19 cellular contexts compared by ENCODE assay signal in the genomic region with DNA sequence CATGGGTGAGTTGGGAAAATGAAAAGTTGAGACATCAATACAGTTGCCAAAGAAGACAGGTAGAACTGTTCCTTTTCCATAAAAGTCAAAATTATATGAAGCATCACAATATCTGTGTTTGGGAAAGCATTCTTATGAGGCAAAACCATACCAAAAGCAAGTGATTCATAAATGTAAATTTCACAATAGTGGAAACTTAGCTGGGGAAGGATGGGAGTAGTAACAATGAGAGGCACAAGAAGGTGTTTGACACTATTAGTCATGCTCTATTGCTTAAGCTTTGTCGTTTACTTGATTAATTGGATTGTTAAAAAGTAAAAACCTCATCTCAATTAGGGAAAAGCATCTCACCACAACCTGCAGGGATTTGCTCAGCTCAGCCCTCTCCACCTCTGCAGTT.
A peak's percentile ranks its signal among the peaks of the same experiment; 100 is the strongest.
DNase-seq lines count a peak whose midpoint lies in the region; ATAC-seq and TF ChIP-seq lines count a peak whose summit lies in the region.
"Had no signal": no experiment of that assay in that cellular context is flagged by ENCODE, and none has a peak within 500 bp of the region (broad histone marks: within the 10 kb centered on the region; RNA-seq: fewer than 3 reads in every experiment).

No MANE protein-coding gene starts in this region.

- H3K23ac ChIP-seq in IMR-90 (ENCODE audit: low read depth, low read length), result no peak overlapping the region

- TF ChIP-seq EP300 in gastroesophageal sphincter (IDR thresholded peaks at IDR 0.05), result no peak

- H2BK5ac ChIP-seq in IMR-90 (ENCODE audit: low read depth, low read length, poor library complexity, severe bottlenecking), result no peak overlapping the region

- H3K18ac ChIP-seq in IMR-90 (ENCODE audit: low read depth, low read length), result no peak overlapping the region

- H3K79me1 ChIP-seq in IMR-90 (ENCODE audit: low read depth in 1 of 2, low read length in 2 of 2), result no peaks in the 10 kb centered on the region

- DNase-seq in AG10803 (ENCODE audit: low read depth) (peak; percentile 84), IMR-90 (no peak), mammary epithelial cell (peak; percentile 96), SJCRH30 (no peak), posterior cingulate gyrus (no peak), erythroblast (lab: John Stamatoyannopoulos, UW) (no peak)
- DNase-seq: activated CD8-positive, alpha-beta memory T cell treated with anti-CD3 and anti-CD28 coated beads for 24 hours; AML-193; amygdala; DMS 273 treated with DMSO at 0.1 percent for 48 hours; hippocampal formation; naive B cell; NCI-H2029 treated with DMSO at 0.1 percent for 48 hours; NCI-H526 treated with DMSO at 0.1 percent for 48 hours; stimulated activated CD4-positive, alpha-beta T cell treated with anti-CD3 and anti-CD28 coated beads, Interleukin-15, amount 100 ng/mL, for 24 hours; stimulated activated naive CD8-positive, alpha-beta T cell treated with anti-CD3 and anti-CD28 coated beads, Interleukin-15, amount 100 ng/mL, for 72 hours; WERI-Rb-1 had no signal

- H4K5ac ChIP-seq in IMR-90 (ENCODE audit: low read depth, low read length), result no peak overlapping the region

- H4K20me1 ChIP-seq in IMR-90 (ENCODE audit: insufficient read depth, low read length) (no peaks in the 10 kb centered on the region), mammary epithelial cell (ENCODE audit: insufficient read depth, low read length) (no peaks in the 10 kb centered on the region)

- TF ChIP-seq CTCF in AG10803 (conservative IDR thresholded peaks at IDR 0.05; ENCODE audit: low read length) (no peak), IMR-90 (conservative IDR thresholded peaks at IDR 0.05; ENCODE audit: low read depth, low read length) (no peak), mammary epithelial cell (conservative IDR thresholded peaks at IDR 0.05 in 1 of 2, IDR thresholded peaks at IDR 0.05 in 1 of 2; ENCODE audit: extremely low read depth in 1 of 2, insufficient read depth in 1 of 2, low read depth in 1 of 2, low read length in 2 of 2) (no peak), gastroesophageal sphincter (IDR thresholded peaks at IDR 0.05) (no peak)

- H2AK9ac ChIP-seq in IMR-90 (replicated peaks; ENCODE audit: low read depth, low read length, poor library complexity), result no peak overlapping the region

- H3K14ac ChIP-seq in IMR-90 (replicated peaks; ENCODE audit: low read depth, low read length), result no peak overlapping the region

- H2AK5ac ChIP-seq in IMR-90 (ENCODE audit: low read depth, low read length), result no peak overlapping the region

- H3K27me3 ChIP-seq in IMR-90 (ENCODE audit: control insufficient read depth, insufficient read depth, low read length) (no peaks in the 10 kb centered on the region), mammary epithelial cell (ENCODE audit: insufficient read depth, low read length) (no peaks in the 10 kb centered on the region), gastroesophageal sphincter (no peaks in the 10 kb centered on the region), SJCRH30 (no peaks in the 10 kb centered on the region)

- TF ChIP-seq POLR2A in IMR-90 (IDR thresholded peaks at IDR 0.05; ENCODE audit: low read depth, low read length), result no peak
- TF ChIP-seq POLR2A in gastroesophageal sphincter (IDR thresholded peaks at IDR 0.05), result no peak
- TF ChIP-seq POLR2A in erythroblast (IDR thresholded peaks at IDR 0.05; ENCODE audit: low read length), result no peak

- H2AFZ ChIP-seq in IMR-90 (replicated peaks; ENCODE audit: low read length, poor library complexity), result no peak overlapping the region
- H2AFZ ChIP-seq in mammary epithelial cell (ENCODE audit: low read depth, low read length), result no peak overlapping the region

- H3K79me2 ChIP-seq in mammary epithelial cell (ENCODE audit: insufficient read depth, low read length), result no peaks in the 10 kb centered on the region

- no peaks in the 10 kb centered on the region for H3K9me1 ChIP-seq in IMR-90 (ENCODE audit: insufficient read depth, low read length)

- no peak for TF ChIP-seq RAD21 in IMR-90 (IDR thresholded peaks at IDR 0.05; ENCODE audit: low read length)

- no peak overlapping the region for H4K8ac ChIP-seq in IMR-90 (ENCODE audit: low read depth in 2 of 2, low read length in 2 of 2)

- no peaks in the 10 kb centered on the region for H3K4me1 ChIP-seq in IMR-90 (ENCODE audit: control insufficient read depth, insufficient read depth, low read length)
- peaks cover 26% of the 10 kb centered on the region for H3K4me1 ChIP-seq in mammary epithelial cell (ENCODE audit: insufficient read depth, low read length)
- H3K4me1 ChIP-seq in gastroesophageal sphincter, result peaks cover 0 to under 1% (median 0%) of the 10 kb centered on the region in 3 donors
- 0 out of 2 replicates have a peak, but pooled peaks cover 3% of the 10 kb centered on the region for H3K4me1 ChIP-seq in SJCRH30

- no CpG with 5 or more reads among the region's 1 CpG for WGBS in IMR-90 (ENCODE audit: extremely low coverage in 2 of 2, insufficient read length in 1 of 2), 2 experiments
- 0% methylated on average over 1 of the region's 1 CpG for WGBS in mammary epithelial cell (ENCODE audit: low coverage, missing lambda C conversion rate)
- WGBS in gastroesophageal sphincter (ENCODE audit: low coverage in 1 of 2), 2 donors, result 23 to 40% methylated on average over 1 of the region's 1 CpG

- H3K4me3 ChIP-seq in AG10803 (ENCODE audit: low read length) (no peak overlapping the region), IMR-90 (ENCODE audit: insufficient read depth, low read depth, low read length) (no peak overlapping the region), mammary epithelial cell (replicated peaks in 1 of 3; ENCODE audit: insufficient read depth in 1 of 3, low read depth in 2 of 3, low read length in 3 of 3) (no peak overlapping the region), gastroesophageal sphincter (no peak overlapping the region), SJCRH30 (no peak overlapping the region)

- no peak overlapping the region for H3K27ac ChIP-seq in IMR-90 (ENCODE audit: insufficient read depth, low read length)
- peak overlapping the region; percentile 74 for H3K27ac ChIP-seq in mammary epithelial cell (ENCODE audit: insufficient read depth, low read depth, low read length)
- H3K27ac ChIP-seq in gastroesophageal sphincter, result peak overlapping the region in 1 of 4 donors; percentile 15
- no peak overlapping the region for H3K27ac ChIP-seq in SJCRH30
- H3K27ac ChIP-seq: WERI-Rb-1 had no signal

- H3K4ac ChIP-seq in IMR-90 (ENCODE audit: low read depth, low read length), result no peak overlapping the region

- no peak overlapping the region for H2BK20ac ChIP-seq in IMR-90 (ENCODE audit: low read depth, low read length)

- BruUV-seq in IMR-90 (replicated peaks; lab: Mats Ljungman, UMichigan), result no TSS peak
- BruUV-seq in mammary epithelial cell (replicated peaks; lab: Mats Ljungman, UMichigan), result no TSS peak

- H3K9ac ChIP-seq in IMR-90 (ENCODE audit: low read depth, low read length) (no peak overlapping the region), mammary epithelial cell (ENCODE audit: insufficient read depth, low read length) (no peak overlapping the region)

- POLR2A ChIA-PET in IMR-90 (lab: Charles Lee; ENCODE audit: unreplicated experiment), result no interaction called here

- CTCF ChIA-PET in IMR-90 (lab: Yijun Ruan, JAX) (no interaction called here), mammary epithelial cell (lab: Charles Lee; ENCODE audit: low non-redundant PET) (interaction anchor here (0.5 kb wide), 1 partner anchor 96 kb away, joined by 3 read pairs; no protein-coding TSS in a partner anchor)

- H3K36me3 ChIP-seq in IMR-90 (ENCODE audit: control insufficient read depth, insufficient read depth, low read length) (no peaks in the 10 kb centered on the region), mammary epithelial cell (ENCODE audit: insufficient read depth, low read length) (no peaks in the 10 kb centered on the region), gastroesophageal sphincter (no peaks in the 10 kb centered on the region), SJCRH30 (no peaks in the 10 kb centered on the region)
- H3K36me3 ChIP-seq: WERI-Rb-1 had no signal

- in situ Hi-C loops in IMR-90 (cut with MboI; ENCODE audit: low sequenced_read_pairs) (no loop called here), mammary epithelial cell (cut with MboI; ENCODE audit: low sequenced_read_pairs in 2 of 2) (no loop called here)

- H3K9me3 ChIP-seq in IMR-90 (ENCODE audit: control insufficient read depth, insufficient read depth, low read length), result no peaks in the 10 kb centered on the region
- peaks cover 11% of the 10 kb centered on the region for H3K9me3 ChIP-seq in mammary epithelial cell (replicated peaks; ENCODE audit: insufficient read depth, low read length)
- peaks cover 0 to 10% (median 0%) of the 10 kb centered on the region in 3 donors for H3K9me3 ChIP-seq in gastroesophageal sphincter
- no peaks in the 10 kb centered on the region; the same call in 1 of the 2 replicates for H3K9me3 ChIP-seq in SJCRH30 (replicated peaks)

- dilution Hi-C loops in IMR-90 (cut with HindIII; ENCODE audit: low sequenced_read_pairs, unreplicated experiment), result no loop called here
- dilution Hi-C loops in mammary epithelial cell (cut with HindIII; ENCODE audit: low sequenced_read_pairs), result no loop called here

- H4K91ac ChIP-seq in IMR-90 (ENCODE audit: insufficient read depth, low read depth, low read length), result no peak overlapping the region

- no peak overlapping the region for H3K56ac ChIP-seq in IMR-90 (ENCODE audit: extremely low read depth, insufficient read depth, low read length)

- H3K4me2 ChIP-seq in IMR-90 (ENCODE audit: low read depth, low read length) (no peak overlapping the region), mammary epithelial cell (ENCODE audit: insufficient read depth, low read depth, low read length) (peak overlapping the region; percentile 59)

- H2BK120ac ChIP-seq in IMR-90 (ENCODE audit: low read depth, low read length), result no peak overlapping the region

- ATAC-seq in IMR-90 (ENCODE audit: low read depth), result no peak
- ATAC-seq in gastroesophageal sphincter, result peak; percentile 75
- ATAC-seq in HG02798 (IDR thresholded peaks at IDR 0.05; ENCODE audit: poor library complexity, unreplicated experiment), result no peak
- ATAC-seq: stimulated activated naive CD8-positive, alpha-beta T cell treated with anti-CD3 and anti-CD28 coated beads, Interleukin-15, amount 100 ng/mL, for 72 hours had no signal

- intact Hi-C loops in IMR-90 (cut with micrococcal nuclease) (no loop called here), mammary epithelial cell (cut with micrococcal nuclease) (loop anchor here (10.0 kb wide), 2 partner anchors 77 to 177 kb away; no protein-coding TSS in a partner anchor), posterior cingulate gyrus (cut with DNase I) (no loop called here)

- H2BK15ac ChIP-seq in IMR-90 (ENCODE audit: low read depth, low read length), result no peak overlapping the region

TF ChIP-seq in IMR-90, 13 proteins besides CTCF, POLR2A, EP300 and RAD21:
- TF ChIP-seq, protein P1, sequence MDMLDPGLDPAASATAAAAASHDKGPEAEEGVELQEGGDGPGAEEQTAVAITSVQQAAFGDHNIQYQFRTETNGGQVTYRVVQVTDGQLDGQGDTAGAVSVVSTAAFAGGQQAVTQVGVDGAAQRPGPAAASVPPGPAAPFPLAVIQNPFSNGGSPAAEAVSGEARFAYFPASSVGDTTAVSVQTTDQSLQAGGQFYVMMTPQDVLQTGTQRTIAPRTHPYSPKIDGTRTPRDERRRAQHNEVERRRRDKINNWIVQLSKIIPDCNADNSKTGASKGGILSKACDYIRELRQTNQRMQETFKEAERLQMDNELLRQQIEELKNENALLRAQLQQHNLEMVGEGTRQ (IDR thresholded peaks at IDR 0.05; ENCODE audit: low read depth, low read length), result no peak
- peak; percentile 34; the same call in 1 of the 2 replicates for TF ChIP-seq CEBPB (IDR thresholded peaks at IDR 0.05; ENCODE audit: low read depth, low read length)

Comparison
In these comparisons a context has a peak if more than half of its experiments do, and no peak if none do; other contexts are left out.
1. DNase-seq: peak in AG10803 (single experiment) and mammary epithelial cell (single experiment); none in IMR-90 (single experiment), SJCRH30 (0 of 2), posterior cingulate gyrus (0 of 10) and erythroblast (0 of 2).